Comparison of ENCODE assay signal across 1 cellular context in genomic region chr5:59607126-59607807, GRCh38.
A peak's percentile ranks its signal among the peaks of the same experiment; 100 is the strongest.
TF ChIP-seq lines count a peak whose summit lies in the region.

No MANE protein-coding gene starts in this region.

TF ChIP-seq in HEK293, 187 proteins besides CTCF, POLR2A, EP300 and RAD21 (continued from another document and continues in another):
- TF ChIP-seq OSR2 (tag by site-specific recombination; IDR thresholded peaks at IDR 0.05) (peak; percentile 17; the same call in 1 of the 2 replicates), ZNF843 (tag by site-specific recombination; IDR thresholded peaks at IDR 0.05) (peak; percentile 42; the same call in 1 of the 2 replicates), KLF8 (tag by site-specific recombination; IDR thresholded peaks at IDR 0.05) (no peak), GLI2 (tag by site-specific recombination; IDR thresholded peaks at IDR 0.05; ENCODE audit: borderline replicate concordance, low read depth) (no peak), ZNF488 (tag by site-specific recombination; IDR thresholded peaks at IDR 0.05) (no peak), ZNF335 (tag by site-specific recombination; conservative IDR thresholded peaks at IDR 0.05) (0 out of 2 replicates have a peak, but pooled peaks have one; percentile 15), ZNF518A (tag by site-specific recombination; conservative IDR thresholded peaks at IDR 0.05; ENCODE audit: low read depth) (no peak), AEBP2 (tag by site-specific recombination; IDR thresholded peaks at IDR 0.05; ENCODE audit: borderline replicate concordance) (no peak), ZNF610 (tag by site-specific recombination; IDR thresholded peaks at IDR 0.05; ENCODE audit: borderline replicate concordance) (no peak), ZFP69B (tag by site-specific recombination; IDR thresholded peaks at IDR 0.05) (no peak), ZXDB (tag by site-specific recombination; IDR thresholded peaks at IDR 0.05) (0 out of 2 replicates have a peak, but pooled peaks have one; percentile 22), ZNF26 (tag by site-specific recombination; IDR thresholded peaks at IDR 0.05) (no peak), ZNF544 (tag by site-specific recombination; IDR thresholded peaks at IDR 0.05) (no peak), ZBTB48 (tag by site-specific recombination; IDR thresholded peaks at IDR 0.05) (no peak), ZNF473 (tag by site-specific recombination; IDR thresholded peaks at IDR 0.05) (no peak), ZBTB1 (tag by site-specific recombination; IDR thresholded peaks at IDR 0.05) (no peak), MEIS1 (CRISPR knock-in tag; IDR thresholded peaks at IDR 0.05; ENCODE audit: borderline replicate concordance) (no peak), ZBTB17 (tag by site-specific recombination; IDR thresholded peaks at IDR 0.05) (peak; percentile 87), ZNF112 (tag by site-specific recombination; IDR thresholded peaks at IDR 0.05) (no peak), ZSCAN16 (tag by site-specific recombination; IDR thresholded peaks at IDR 0.05) (no peak), SP7 (tag by site-specific recombination; IDR thresholded peaks at IDR 0.05) (peak; percentile 49; the same call in 1 of the 2 replicates), FEZF1 (tag by site-specific recombination; IDR thresholded peaks at IDR 0.05) (peak; percentile 84), BCL11A (tag by site-specific recombination; IDR thresholded peaks at IDR 0.05; ENCODE audit: low read depth) (no peak), ZBTB10 (tag by site-specific recombination; IDR thresholded peaks at IDR 0.05) (no peak), TRIM28 (IDR thresholded peaks at IDR 0.05; ENCODE audit: borderline replicate concordance, low read length) (no peak), ZNF221 (tag by site-specific recombination; IDR thresholded peaks at IDR 0.05; ENCODE audit: borderline replicate concordance) (no peak), YY1 (tag by site-specific recombination; IDR thresholded peaks at IDR 0.05) (no peak)
- TF ChIP-seq, protein P1, sequence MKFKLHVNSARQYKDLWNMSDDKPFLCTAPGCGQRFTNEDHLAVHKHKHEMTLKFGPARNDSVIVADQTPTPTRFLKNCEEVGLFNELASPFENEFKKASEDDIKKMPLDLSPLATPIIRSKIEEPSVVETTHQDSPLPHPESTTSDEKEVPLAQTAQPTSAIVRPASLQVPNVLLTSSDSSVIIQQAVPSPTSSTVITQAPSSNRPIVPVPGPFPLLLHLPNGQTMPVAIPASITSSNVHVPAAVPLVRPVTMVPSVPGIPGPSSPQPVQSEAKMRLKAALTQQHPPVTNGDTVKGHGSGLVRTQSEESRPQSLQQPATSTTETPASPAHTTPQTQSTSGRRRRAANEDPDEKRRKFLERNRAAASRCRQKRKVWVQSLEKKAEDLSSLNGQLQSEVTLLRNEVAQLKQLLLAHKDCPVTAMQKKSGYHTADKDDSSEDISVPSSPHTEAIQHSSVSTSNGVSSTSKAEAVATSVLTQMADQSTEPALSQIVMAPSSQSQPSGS (tag by site-specific recombination; IDR thresholded peaks at IDR 0.05; ENCODE audit: low read depth), result no peak
- TF ChIP-seq, protein P2, sequence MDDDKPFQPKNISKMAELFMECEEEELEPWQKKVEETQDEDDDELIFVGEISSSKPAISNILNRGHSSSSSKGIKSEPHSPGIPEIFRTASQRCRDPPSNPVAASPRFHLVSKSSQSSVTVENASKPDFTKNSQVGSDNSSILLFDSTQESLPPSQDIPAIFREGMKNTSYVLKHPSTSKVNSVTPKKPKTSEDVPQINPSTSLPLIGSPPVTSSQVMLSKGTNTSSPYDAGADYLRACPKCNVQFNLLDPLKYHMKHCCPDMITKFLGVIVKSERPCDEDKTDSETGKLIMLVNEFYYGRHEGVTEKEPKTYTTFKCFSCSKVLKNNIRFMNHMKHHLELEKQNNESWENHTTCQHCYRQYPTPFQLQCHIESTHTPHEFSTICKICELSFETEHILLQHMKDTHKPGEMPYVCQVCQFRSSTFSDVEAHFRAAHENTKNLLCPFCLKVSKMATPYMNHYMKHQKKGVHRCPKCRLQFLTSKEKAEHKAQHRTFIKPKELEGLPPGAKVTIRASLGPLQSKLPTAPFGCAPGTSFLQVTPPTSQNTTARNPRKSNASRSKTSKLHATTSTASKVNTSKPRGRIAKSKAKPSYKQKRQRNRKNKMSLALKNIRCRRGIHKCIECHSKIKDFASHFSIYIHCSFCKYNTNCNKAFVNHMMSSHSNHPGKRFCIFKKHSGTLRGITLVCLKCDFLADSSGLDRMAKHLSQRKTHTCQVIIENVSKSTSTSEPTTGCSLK (tag by site-specific recombination; IDR thresholded peaks at IDR 0.05), result no peak
- TF ChIP-seq, protein P3, sequence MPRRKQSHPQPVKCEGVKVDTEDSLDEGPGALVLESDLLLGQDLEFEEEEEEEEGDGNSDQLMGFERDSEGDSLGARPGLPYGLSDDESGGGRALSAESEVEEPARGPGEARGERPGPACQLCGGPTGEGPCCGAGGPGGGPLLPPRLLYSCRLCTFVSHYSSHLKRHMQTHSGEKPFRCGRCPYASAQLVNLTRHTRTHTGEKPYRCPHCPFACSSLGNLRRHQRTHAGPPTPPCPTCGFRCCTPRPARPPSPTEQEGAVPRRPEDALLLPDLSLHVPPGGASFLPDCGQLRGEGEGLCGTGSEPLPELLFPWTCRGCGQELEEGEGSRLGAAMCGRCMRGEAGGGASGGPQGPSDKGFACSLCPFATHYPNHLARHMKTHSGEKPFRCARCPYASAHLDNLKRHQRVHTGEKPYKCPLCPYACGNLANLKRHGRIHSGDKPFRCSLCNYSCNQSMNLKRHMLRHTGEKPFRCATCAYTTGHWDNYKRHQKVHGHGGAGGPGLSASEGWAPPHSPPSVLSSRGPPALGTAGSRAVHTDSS (tag by site-specific recombination; IDR thresholded peaks at IDR 0.05), result no peak
- TF ChIP-seq, protein P4, sequence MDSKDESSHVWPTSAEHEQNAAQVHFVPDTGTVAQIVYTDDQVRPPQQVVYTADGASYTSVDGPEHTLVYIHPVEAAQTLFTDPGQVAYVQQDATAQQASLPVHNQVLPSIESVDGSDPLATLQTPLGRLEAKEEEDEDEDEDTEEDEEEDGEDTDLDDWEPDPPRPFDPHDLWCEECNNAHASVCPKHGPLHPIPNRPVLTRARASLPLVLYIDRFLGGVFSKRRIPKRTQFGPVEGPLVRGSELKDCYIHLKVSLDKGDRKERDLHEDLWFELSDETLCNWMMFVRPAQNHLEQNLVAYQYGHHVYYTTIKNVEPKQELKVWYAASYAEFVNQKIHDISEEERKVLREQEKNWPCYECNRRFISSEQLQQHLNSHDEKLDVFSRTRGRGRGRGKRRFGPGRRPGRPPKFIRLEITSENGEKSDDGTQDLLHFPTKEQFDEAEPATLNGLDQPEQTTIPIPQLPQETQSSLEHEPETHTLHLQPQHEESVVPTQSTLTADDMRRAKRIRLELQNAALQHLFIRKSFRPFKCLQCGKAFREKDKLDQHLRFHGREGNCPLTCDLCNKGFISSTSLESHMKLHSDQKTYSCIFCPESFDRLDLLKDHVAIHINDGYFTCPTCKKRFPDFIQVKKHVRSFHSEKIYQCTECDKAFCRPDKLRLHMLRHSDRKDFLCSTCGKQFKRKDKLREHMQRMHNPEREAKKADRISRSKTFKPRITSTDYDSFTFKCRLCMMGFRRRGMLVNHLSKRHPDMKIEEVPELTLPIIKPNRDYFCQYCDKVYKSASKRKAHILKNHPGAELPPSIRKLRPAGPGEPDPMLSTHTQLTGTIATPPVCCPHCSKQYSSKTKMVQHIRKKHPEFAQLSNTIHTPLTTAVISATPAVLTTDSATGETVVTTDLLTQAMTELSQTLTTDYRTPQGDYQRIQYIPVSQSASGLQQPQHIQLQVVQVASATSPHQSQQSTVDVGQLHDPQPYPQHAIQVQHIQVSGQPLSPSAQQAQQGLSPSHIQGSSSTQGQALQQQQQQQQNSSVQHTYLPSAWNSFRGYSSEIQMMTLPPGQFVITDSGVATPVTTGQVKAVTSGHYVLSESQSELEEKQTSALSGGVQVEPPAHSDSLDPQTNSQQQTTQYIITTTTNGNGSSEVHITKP (tag by site-specific recombination; IDR thresholded peaks at IDR 0.05), result no peak
- TF ChIP-seq, protein P5, sequence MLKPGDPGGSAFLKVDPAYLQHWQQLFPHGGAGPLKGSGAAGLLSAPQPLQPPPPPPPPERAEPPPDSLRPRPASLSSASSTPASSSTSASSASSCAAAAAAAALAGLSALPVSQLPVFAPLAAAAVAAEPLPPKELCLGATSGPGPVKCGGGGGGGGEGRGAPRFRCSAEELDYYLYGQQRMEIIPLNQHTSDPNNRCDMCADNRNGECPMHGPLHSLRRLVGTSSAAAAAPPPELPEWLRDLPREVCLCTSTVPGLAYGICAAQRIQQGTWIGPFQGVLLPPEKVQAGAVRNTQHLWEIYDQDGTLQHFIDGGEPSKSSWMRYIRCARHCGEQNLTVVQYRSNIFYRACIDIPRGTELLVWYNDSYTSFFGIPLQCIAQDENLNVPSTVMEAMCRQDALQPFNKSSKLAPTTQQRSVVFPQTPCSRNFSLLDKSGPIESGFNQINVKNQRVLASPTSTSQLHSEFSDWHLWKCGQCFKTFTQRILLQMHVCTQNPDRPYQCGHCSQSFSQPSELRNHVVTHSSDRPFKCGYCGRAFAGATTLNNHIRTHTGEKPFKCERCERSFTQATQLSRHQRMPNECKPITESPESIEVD (tag by site-specific recombination; IDR thresholded peaks at IDR 0.05), result peak; percentile 54; the same call in 1 of the 2 replicates
